In genomic region chr4:19239565-19239964, GRCh38 we compare ENCODE assay signal across 18 cellular contexts.
DNase-seq lines count a peak whose midpoint lies in the region; ATAC-seq, FAIRE-seq and TF ChIP-seq lines count a peak whose summit lies in the region.
"Had no signal": no experiment of that assay in that cellular context is flagged by ENCODE, and none has a peak within 500 bp of the region (broad histone marks: within the 10 kb centered on the region; RNA-seq: fewer than 3 reads in every experiment).

No MANE protein-coding gene starts in this region.

- H3K79me2 ChIP-seq in GM23248 (ENCODE audit: insufficient read depth) = no peaks in the 10 kb centered on the region
- H3K79me2 ChIP-seq in endothelial cell of umbilical vein (ENCODE audit: control insufficient read depth, insufficient read depth, low read length) = no peaks in the 10 kb centered on the region
- H3K79me2 ChIP-seq in trophoblast cell (ENCODE audit: control insufficient read depth, insufficient read depth, low read length, poor library complexity) = no peaks in the 10 kb centered on the region

- H2AK5ac ChIP-seq in trophoblast cell (ENCODE audit: low read length) = no peak overlapping the region

- POLR2A ChIA-PET in RWPE1 (lab: Yijun Ruan, JAX; ENCODE audit: low non-redundant PET) = no interaction called here
- POLR2A ChIA-PET in endothelial cell of umbilical vein (lab: Charles Lee) = no interaction called here

- no peak overlapping the region for H3K27ac ChIP-seq in GM23248
- no peak overlapping the region for H3K27ac ChIP-seq in RWPE1
- H3K27ac ChIP-seq in endothelial cell of umbilical vein (ENCODE audit: insufficient read depth, low read depth, low read length) = no peak overlapping the region
- peak overlapping the region; percentile 83 for H3K27ac ChIP-seq in trophoblast cell (ENCODE audit: low read depth, low read length)
- no peak overlapping the region for H3K27ac ChIP-seq in right lobe of liver
- H3K27ac ChIP-seq: body of pancreas, dorsolateral prefrontal cortex, lower lobe of right lung, sigmoid colon had no signal

- ATAC-seq in right lobe of liver = no peak
- ATAC-seq: body of pancreas, lower lobe of right lung had no signal

- no peak overlapping the region for H3K9ac ChIP-seq in GM23248
- H3K9ac ChIP-seq in endothelial cell of umbilical vein (replicated peaks; ENCODE audit: extremely low read depth, insufficient read depth, low read length) = no peak overlapping the region
- no peak overlapping the region for H3K9ac ChIP-seq in trophoblast cell (ENCODE audit: low read length)

- no peak overlapping the region for H3K4me2 ChIP-seq in GM23248 (ENCODE audit: unreplicated experiment)
- H3K4me2 ChIP-seq in endothelial cell of umbilical vein (ENCODE audit: insufficient read depth, low read length) = no peak overlapping the region
- no peak overlapping the region for H3K4me2 ChIP-seq in trophoblast cell (ENCODE audit: low read length)

- H3F3A ChIP-seq in GM23248 (ENCODE audit: insufficient read depth) = no peaks in the 10 kb centered on the region

- H3K27me3 ChIP-seq in GM23248 (replicated peaks; ENCODE audit: insufficient read depth) (no peaks in the 10 kb centered on the region), endothelial cell of umbilical vein (ENCODE audit: control insufficient read depth in 2 of 2, insufficient read depth in 2 of 2, low read length in 2 of 2) (no peaks in the 10 kb centered on the region), trophoblast cell (ENCODE audit: insufficient read depth, low read length) (no peaks in the 10 kb centered on the region), right lobe of liver (no peaks in the 10 kb centered on the region)
- H3K27me3 ChIP-seq: body of pancreas, dorsolateral prefrontal cortex, sigmoid colon had no signal

- no TSS peak for BruUV-seq in endothelial cell of umbilical vein (replicated peaks; lab: Mats Ljungman, UMichigan)

- H4K20me1 ChIP-seq in GM23248 (ENCODE audit: insufficient read depth) (no peaks in the 10 kb centered on the region), endothelial cell of umbilical vein (replicated peaks; ENCODE audit: control insufficient read depth, extremely low read depth, insufficient read depth, low read length) (no peaks in the 10 kb centered on the region)

- no peaks in the 10 kb centered on the region for H3K9me2 ChIP-seq in GM23248 (ENCODE audit: insufficient read depth)

- no peak overlapping the region for H2AFZ ChIP-seq in GM23248
- H2AFZ ChIP-seq in endothelial cell of umbilical vein (ENCODE audit: low read depth, low read length) = no peak overlapping the region
- no peak overlapping the region for H2AFZ ChIP-seq in trophoblast cell (ENCODE audit: insufficient read depth, low read length, poor library complexity)

- dilution Hi-C loops in endothelial cell of umbilical vein (cut with MboI; ENCODE audit: extremely low pct_ligation_motif_present, low sequenced_read_pairs) = no loop called here

- H3K36me3 ChIP-seq in GM23248 (ENCODE audit: low read depth) = no peaks in the 10 kb centered on the region
- no peaks in the 10 kb centered on the region for H3K36me3 ChIP-seq in endothelial cell of umbilical vein (ENCODE audit: control insufficient read depth in 2 of 2, extremely low read depth in 1 of 2, insufficient read depth in 2 of 2, low read length in 2 of 2)
- H3K36me3 ChIP-seq in trophoblast cell (ENCODE audit: control insufficient read depth in 1 of 2, insufficient read depth in 2 of 2, low read length in 2 of 2) = no peaks in the 10 kb centered on the region
- no peaks in the 10 kb centered on the region for H3K36me3 ChIP-seq in right lobe of liver
- H3K36me3 ChIP-seq: lower lobe of right lung, sigmoid colon had no signal

- TF ChIP-seq POLR2A in endothelial cell of umbilical vein (IDR thresholded peaks at IDR 0.05; ENCODE audit: low read depth, low read length) (no peak), lower leg skin (IDR thresholded peaks at IDR 0.05) (no peak), right lobe of liver (IDR thresholded peaks at IDR 0.05) (no peak)

- no peak overlapping the region for H4K12ac ChIP-seq in trophoblast cell (ENCODE audit: low read depth, low read length)

- 48 to 59% methylated on average over 2 of the region's 2 CpGs for WGBS in GM23248 (ENCODE audit: low coverage in 1 of 2, low lambda C conversion rate in 2 of 2, missing lambda C conversion rate in 2 of 2), 2 experiments
- no CpG with 5 or more reads among the region's 2 CpGs for WGBS in trophoblast cell (ENCODE audit: extremely low coverage, insufficient coverage, insufficient read length)
- 52 to 65% methylated on average over 2 of the region's 2 CpGs for WGBS in lower leg skin, 2 donors
- 48% methylated on average over 2 of the region's 2 CpGs for WGBS in right lobe of liver (ENCODE audit: insufficient coverage, low coverage, low lambda C conversion rate, missing lambda C conversion rate)

- H3K4ac ChIP-seq in trophoblast cell (ENCODE audit: low read depth, low read length) = no peak overlapping the region

- H3K9me3 ChIP-seq in GM23248 (ENCODE audit: low read depth) (no peaks in the 10 kb centered on the region), endothelial cell of umbilical vein (replicated peaks; ENCODE audit: control insufficient read depth, insufficient read depth, low read length) (no peaks in the 10 kb centered on the region), trophoblast cell (ENCODE audit: insufficient read depth, low read depth, low read length) (no peaks in the 10 kb centered on the region), right lobe of liver (no peaks in the 10 kb centered on the region)
- H3K9me3 ChIP-seq: body of pancreas, lower lobe of right lung, sigmoid colon had no signal

- CTCF ChIA-PET in RWPE1 (lab: Yijun Ruan, JAX) = no interaction called here
- CTCF ChIA-PET in endothelial cell of umbilical vein (lab: Charles Lee) = interaction anchor here (0.6 kb wide), 2 partner anchors 69 to 539 kb away, joined by 3 read pairs; no protein-coding TSS in a partner anchor

- H3K4me1 ChIP-seq in GM23248 (ENCODE audit: insufficient read depth) = no peaks in the 10 kb centered on the region
- no peaks in the 10 kb centered on the region for H3K4me1 ChIP-seq in endothelial cell of umbilical vein (ENCODE audit: control insufficient read depth, extremely low read depth, insufficient read depth, low read length)
- H3K4me1 ChIP-seq in trophoblast cell (ENCODE audit: control insufficient read depth in 1 of 2, insufficient read depth in 2 of 2, low read length in 2 of 2) = no peaks in the 10 kb centered on the region
- H3K4me1 ChIP-seq in right lobe of liver = no peaks in the 10 kb centered on the region
- H3K4me1 ChIP-seq: body of pancreas, lower lobe of right lung, sigmoid colon had no signal

- no peak overlapping the region for H3K23ac ChIP-seq in trophoblast cell (ENCODE audit: low read length)

- no peak overlapping the region for H3K14ac ChIP-seq in trophoblast cell (ENCODE audit: low read length)

- H3K4me3 ChIP-seq in GM23248 (no peak overlapping the region), endothelial cell of umbilical vein (replicated peaks in 1 of 3; ENCODE audit: insufficient read depth in 1 of 3, low read depth in 1 of 3, low read length in 3 of 3) (no peak overlapping the region), trophoblast cell (ENCODE audit: low read depth, low read length) (no peak overlapping the region), lower leg skin (ENCODE audit: low read depth, poor library complexity, severe bottlenecking) (no peak overlapping the region), right lobe of liver (no peak overlapping the region)
- H3K4me3 ChIP-seq: body of pancreas, dorsolateral prefrontal cortex, lower lobe of right lung, sigmoid colon had no signal

- no peak overlapping the region for H3K18ac ChIP-seq in trophoblast cell (ENCODE audit: low read length)

- TF ChIP-seq CTCF in RWPE1 (conservative IDR thresholded peaks at IDR 0.05; ENCODE audit: low read depth) (no peak), endothelial cell of umbilical vein (IDR thresholded peaks at IDR 0.05; ENCODE audit: extremely low read depth in 1 of 2, insufficient read depth in 1 of 2, low read depth in 1 of 2, low read length in 2 of 2) (no peak), lower leg skin (IDR thresholded peaks at IDR 0.05) (no peak), right lobe of liver (IDR thresholded peaks at IDR 0.05) (no peak)

- no peak overlapping the region for H4K8ac ChIP-seq in trophoblast cell (ENCODE audit: low read depth, low read length)

- no peaks in the 10 kb centered on the region for H3K9me1 ChIP-seq in endothelial cell of umbilical vein (replicated peaks; ENCODE audit: control insufficient read depth, extremely low read depth, insufficient read depth, low read length)

- no peak overlapping the region for H4K91ac ChIP-seq in trophoblast cell (ENCODE audit: low read depth, low read length)

- in situ Hi-C loops in GM23248 (cut with MboI) = loop anchor here (10.0 kb wide), 1 partner anchor 1015 kb away; the partner anchor contains the start of gene SLIT2

- DNase-seq in GM23248 (peak; percentile 41), RWPE1 (ENCODE audit: low spot score) (peak; percentile 14), endothelial cell of umbilical vein (ENCODE audit: low read depth, low spot score) (peak; percentile 31), trophoblast cell (peak; percentile 10 to 74), NCI-H2196 (lab: John Stamatoyannopoulos, UW; ENCODE audit: unreplicated experiment) (no peak), lower leg skin (ENCODE audit: low spot score in 2 of 2) (no peak), right lobe of liver (no peak), SIG-M5 (lab: John Stamatoyannopoulos, UW) (no peak)
- DNase-seq: activated CD4-positive, alpha-beta T cell treated with anti-CD3 and anti-CD28 coated beads for 4 hours; activated gamma-delta T cell; body of pancreas; dorsolateral prefrontal cortex; glutamatergic neuron; lower lobe of right lung; NCI-H1436 treated with DMSO at 0.1 percent for 48 hours; sigmoid colon; stimulated activated CD4-positive, alpha-beta T cell treated with anti-CD3 and anti-CD28 coated beads, Interleukin-2, amount 100 ng/mL, for 48 hours had no signal

- H3K79me1 ChIP-seq in trophoblast cell (ENCODE audit: low read length) = peaks cover 7% of the 10 kb centered on the region

- H2BK12ac ChIP-seq in trophoblast cell (ENCODE audit: low read length) = no peak overlapping the region

- no peak overlapping the region for H2BK5ac ChIP-seq in trophoblast cell (ENCODE audit: low read depth, low read length, poor library complexity)

- intact Hi-C loops in endothelial cell of umbilical vein (cut with micrococcal nuclease) (no loop called here), lower leg skin (cut with DNase I; ENCODE audit: low total_unique reads) (no loop called here), right lobe of liver (cut with DNase I) (no loop called here)

- no peak overlapping the region for H2BK120ac ChIP-seq in trophoblast cell (ENCODE audit: insufficient read depth, low read length, poor library complexity)

- FAIRE-seq in endothelial cell of umbilical vein (lab: Jason Lieb, UNC) = no peak
- FAIRE-seq: urothelium cell line had no signal

TF ChIP-seq in endothelial cell of umbilical vein, 7 proteins besides CTCF, POLR2A, EP300 and RAD21 (continues in another document):
- no peak for TF ChIP-seq MYC (IDR thresholded peaks at IDR 0.05; ENCODE audit: low read depth, low read length)
- TF ChIP-seq GATA2 (IDR thresholded peaks at IDR 0.05; ENCODE audit: insufficient read depth, insufficient read length, low read depth, low read length) = peak; percentile 30
- peak; percentile 30 for TF ChIP-seq FOS (IDR thresholded peaks at IDR 0.05; ENCODE audit: borderline replicate concordance, insufficient read depth, low read length)

Comparison
In these comparisons a context has a peak if more than half of its experiments do, and no peak if none do; other contexts are left out.
1. DNase-seq: peak in GM23248 (single experiment), RWPE1 (single experiment), endothelial cell of umbilical vein (single experiment) and trophoblast cell (2 of 2); none in NCI-H2196 (single experiment), lower leg skin (0 of 2), right lobe of liver (0 of 3) and SIG-M5 (single experiment).